ENCODE assay signal across 1 cellular context in genomic region chr2:101485856-101486255, GRCh38.
TF ChIP-seq lines count a peak whose summit lies in the region.

No MANE protein-coding gene starts in this region.

TF ChIP-seq in IMR-90, 13 proteins besides CTCF, POLR2A, EP300 and RAD21:
- TF ChIP-seq CEBPB (IDR thresholded peaks at IDR 0.05; ENCODE audit: low read depth, low read length) (no peak), RCOR1 (IDR thresholded peaks at IDR 0.05; ENCODE audit: insufficient replicate concordance, low read length) (no peak), MXI1 (IDR thresholded peaks at IDR 0.05; ENCODE audit: borderline replicate concordance, low read depth, low read length) (no peak), ELK1 (IDR thresholded peaks at IDR 0.05; ENCODE audit: borderline replicate concordance, low read depth, low read length) (no peak), FOS (IDR thresholded peaks at IDR 0.05; ENCODE audit: low read depth, low read length) (no peak), BHLHE40 (IDR thresholded peaks at IDR 0.05; ENCODE audit: low read depth, low read length) (no peak), NFE2L2 (IDR thresholded peaks at IDR 0.05; ENCODE audit: low read depth, low read length) (no peak)
